1 cellular context compared by ENCODE assay signal in genomic region chr21:34994646-34995631, GRCh38.
TF ChIP-seq lines count a peak whose summit lies in the region.

No MANE protein-coding gene starts in this region.

TF ChIP-seq in K562, 482 proteins besides CTCF, POLR2A, EP300 and RAD21 (continued from another document and continues in another):
- TF ChIP-seq, protein P1, sequence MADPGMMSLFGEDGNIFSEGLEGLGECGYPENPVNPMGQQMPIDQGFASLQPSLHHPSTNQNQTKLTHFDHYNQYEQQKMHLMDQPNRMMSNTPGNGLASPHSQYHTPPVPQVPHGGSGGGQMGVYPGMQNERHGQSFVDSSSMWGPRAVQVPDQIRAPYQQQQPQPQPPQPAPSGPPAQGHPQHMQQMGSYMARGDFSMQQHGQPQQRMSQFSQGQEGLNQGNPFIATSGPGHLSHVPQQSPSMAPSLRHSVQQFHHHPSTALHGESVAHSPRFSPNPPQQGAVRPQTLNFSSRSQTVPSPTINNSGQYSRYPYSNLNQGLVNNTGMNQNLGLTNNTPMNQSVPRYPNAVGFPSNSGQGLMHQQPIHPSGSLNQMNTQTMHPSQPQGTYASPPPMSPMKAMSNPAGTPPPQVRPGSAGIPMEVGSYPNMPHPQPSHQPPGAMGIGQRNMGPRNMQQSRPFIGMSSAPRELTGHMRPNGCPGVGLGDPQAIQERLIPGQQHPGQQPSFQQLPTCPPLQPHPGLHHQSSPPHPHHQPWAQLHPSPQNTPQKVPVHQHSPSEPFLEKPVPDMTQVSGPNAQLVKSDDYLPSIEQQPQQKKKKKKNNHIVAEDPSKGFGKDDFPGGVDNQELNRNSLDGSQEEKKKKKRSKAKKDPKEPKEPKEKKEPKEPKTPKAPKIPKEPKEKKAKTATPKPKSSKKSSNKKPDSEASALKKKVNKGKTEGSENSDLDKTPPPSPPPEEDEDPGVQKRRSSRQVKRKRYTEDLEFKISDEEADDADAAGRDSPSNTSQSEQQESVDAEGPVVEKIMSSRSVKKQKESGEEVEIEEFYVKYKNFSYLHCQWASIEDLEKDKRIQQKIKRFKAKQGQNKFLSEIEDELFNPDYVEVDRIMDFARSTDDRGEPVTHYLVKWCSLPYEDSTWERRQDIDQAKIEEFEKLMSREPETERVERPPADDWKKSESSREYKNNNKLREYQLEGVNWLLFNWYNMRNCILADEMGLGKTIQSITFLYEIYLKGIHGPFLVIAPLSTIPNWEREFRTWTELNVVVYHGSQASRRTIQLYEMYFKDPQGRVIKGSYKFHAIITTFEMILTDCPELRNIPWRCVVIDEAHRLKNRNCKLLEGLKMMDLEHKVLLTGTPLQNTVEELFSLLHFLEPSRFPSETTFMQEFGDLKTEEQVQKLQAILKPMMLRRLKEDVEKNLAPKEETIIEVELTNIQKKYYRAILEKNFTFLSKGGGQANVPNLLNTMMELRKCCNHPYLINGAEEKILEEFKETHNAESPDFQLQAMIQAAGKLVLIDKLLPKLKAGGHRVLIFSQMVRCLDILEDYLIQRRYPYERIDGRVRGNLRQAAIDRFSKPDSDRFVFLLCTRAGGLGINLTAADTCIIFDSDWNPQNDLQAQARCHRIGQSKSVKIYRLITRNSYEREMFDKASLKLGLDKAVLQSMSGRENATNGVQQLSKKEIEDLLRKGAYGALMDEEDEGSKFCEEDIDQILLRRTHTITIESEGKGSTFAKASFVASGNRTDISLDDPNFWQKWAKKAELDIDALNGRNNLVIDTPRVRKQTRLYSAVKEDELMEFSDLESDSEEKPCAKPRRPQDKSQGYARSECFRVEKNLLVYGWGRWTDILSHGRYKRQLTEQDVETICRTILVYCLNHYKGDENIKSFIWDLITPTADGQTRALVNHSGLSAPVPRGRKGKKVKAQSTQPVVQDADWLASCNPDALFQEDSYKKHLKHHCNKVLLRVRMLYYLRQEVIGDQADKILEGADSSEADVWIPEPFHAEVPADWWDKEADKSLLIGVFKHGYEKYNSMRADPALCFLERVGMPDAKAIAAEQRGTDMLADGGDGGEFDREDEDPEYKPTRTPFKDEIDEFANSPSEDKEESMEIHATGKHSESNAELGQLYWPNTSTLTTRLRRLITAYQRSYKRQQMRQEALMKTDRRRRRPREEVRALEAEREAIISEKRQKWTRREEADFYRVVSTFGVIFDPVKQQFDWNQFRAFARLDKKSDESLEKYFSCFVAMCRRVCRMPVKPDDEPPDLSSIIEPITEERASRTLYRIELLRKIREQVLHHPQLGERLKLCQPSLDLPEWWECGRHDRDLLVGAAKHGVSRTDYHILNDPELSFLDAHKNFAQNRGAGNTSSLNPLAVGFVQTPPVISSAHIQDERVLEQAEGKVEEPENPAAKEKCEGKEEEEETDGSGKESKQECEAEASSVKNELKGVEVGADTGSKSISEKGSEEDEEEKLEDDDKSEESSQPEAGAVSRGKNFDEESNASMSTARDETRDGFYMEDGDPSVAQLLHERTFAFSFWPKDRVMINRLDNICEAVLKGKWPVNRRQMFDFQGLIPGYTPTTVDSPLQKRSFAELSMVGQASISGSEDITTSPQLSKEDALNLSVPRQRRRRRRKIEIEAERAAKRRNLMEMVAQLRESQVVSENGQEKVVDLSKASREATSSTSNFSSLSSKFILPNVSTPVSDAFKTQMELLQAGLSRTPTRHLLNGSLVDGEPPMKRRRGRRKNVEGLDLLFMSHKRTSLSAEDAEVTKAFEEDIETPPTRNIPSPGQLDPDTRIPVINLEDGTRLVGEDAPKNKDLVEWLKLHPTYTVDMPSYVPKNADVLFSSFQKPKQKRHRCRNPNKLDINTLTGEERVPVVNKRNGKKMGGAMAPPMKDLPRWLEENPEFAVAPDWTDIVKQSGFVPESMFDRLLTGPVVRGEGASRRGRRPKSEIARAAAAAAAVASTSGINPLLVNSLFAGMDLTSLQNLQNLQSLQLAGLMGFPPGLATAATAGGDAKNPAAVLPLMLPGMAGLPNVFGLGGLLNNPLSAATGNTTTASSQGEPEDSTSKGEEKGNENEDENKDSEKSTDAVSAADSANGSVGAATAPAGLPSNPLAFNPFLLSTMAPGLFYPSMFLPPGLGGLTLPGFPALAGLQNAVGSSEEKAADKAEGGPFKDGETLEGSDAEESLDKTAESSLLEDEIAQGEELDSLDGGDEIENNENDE (IDR thresholded peaks at IDR 0.05; ENCODE audit: low read depth, low read length): no peak
- TF ChIP-seq KAT8 (IDR thresholded peaks at IDR 0.05; ENCODE audit: low read depth) (no peak), PHF8 (IDR thresholded peaks at IDR 0.05; ENCODE audit: borderline replicate concordance, low read length) (no peak), POLR2B (IDR thresholded peaks at IDR 0.05; ENCODE audit: low read depth, partially characterized antibody) (no peak), ZNF133 (CRISPR knock-in tag; IDR thresholded peaks at IDR 0.05) (no peak), ZNF695 (CRISPR knock-in tag; IDR thresholded peaks at IDR 0.05) (no peak), ZNF79 (CRISPR knock-in tag; IDR thresholded peaks at IDR 0.05; ENCODE audit: low read depth) (no peak), IRF9 (tag; IDR thresholded peaks at IDR 0.05) (no peak), SNIP1 (IDR thresholded peaks at IDR 0.05; ENCODE audit: low read depth) (no peak), FOXA3 (CRISPR knock-in tag; conservative IDR thresholded peaks at IDR 0.05 in 1 of 2, IDR thresholded peaks at IDR 0.05 in 1 of 2) (no peak), DMBX1 (CRISPR knock-in tag; IDR thresholded peaks at IDR 0.05; ENCODE audit: borderline replicate concordance) (peak; percentile 78), ZFX (CRISPR knock-in tag; IDR thresholded peaks at IDR 0.05) (no peak), MYNN (IDR thresholded peaks at IDR 0.05) (no peak), MYNN (CRISPR knock-in tag; IDR thresholded peaks at IDR 0.05) (no peak), ZNF444 (CRISPR knock-in tag; IDR thresholded peaks at IDR 0.05) (no peak), ZNF445 (CRISPR knock-in tag; IDR thresholded peaks at IDR 0.05; ENCODE audit: low read depth) (no peak), ZNF592 (IDR thresholded peaks at IDR 0.05) (peak; percentile 59), ZNF668 (CRISPR knock-in tag; IDR thresholded peaks at IDR 0.05) (no peak), HNRNPL (IDR thresholded peaks at IDR 0.05; ENCODE audit: low read depth, low read length) (no peak), RB1 (IDR thresholded peaks at IDR 0.05; ENCODE audit: low read depth) (no peak), SMARCA4 (IDR thresholded peaks at IDR 0.05) (no peak), ZNF217 (CRISPR knock-in tag; IDR thresholded peaks at IDR 0.05) (no peak), RHOXF2B (CRISPR knock-in tag; conservative IDR thresholded peaks at IDR 0.05) (no peak), ZNF740 (CRISPR knock-in tag; IDR thresholded peaks at IDR 0.05) (0 out of 2 replicates have a peak, but pooled peaks have one; percentile 30), ZNF740 (tag; IDR thresholded peaks at IDR 0.05) (no peak), RBM14 (IDR thresholded peaks at IDR 0.05; ENCODE audit: borderline replicate concordance, insufficient read depth, low read depth, low read length) (no peak), KLF10 (CRISPR knock-in tag; IDR thresholded peaks at IDR 0.05) (no peak), SREBF2 (CRISPR knock-in tag; IDR thresholded peaks at IDR 0.05) (no peak), MCM2 (IDR thresholded peaks at IDR 0.05; ENCODE audit: low read depth) (no peak), ELF4 (CRISPR knock-in tag; IDR thresholded peaks at IDR 0.05) (0 out of 2 replicates have a peak, but pooled peaks have one; percentile 8)
- TF ChIP-seq, protein P2, sequence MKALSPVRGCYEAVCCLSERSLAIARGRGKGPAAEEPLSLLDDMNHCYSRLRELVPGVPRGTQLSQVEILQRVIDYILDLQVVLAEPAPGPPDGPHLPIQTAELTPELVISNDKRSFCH (CRISPR knock-in tag; IDR thresholded peaks at IDR 0.05): no peak
- TF ChIP-seq, protein P2 (tag; IDR thresholded peaks at IDR 0.05): 0 out of 2 replicates have a peak, but pooled peaks have one; percentile 25
- TF ChIP-seq, protein P3, sequence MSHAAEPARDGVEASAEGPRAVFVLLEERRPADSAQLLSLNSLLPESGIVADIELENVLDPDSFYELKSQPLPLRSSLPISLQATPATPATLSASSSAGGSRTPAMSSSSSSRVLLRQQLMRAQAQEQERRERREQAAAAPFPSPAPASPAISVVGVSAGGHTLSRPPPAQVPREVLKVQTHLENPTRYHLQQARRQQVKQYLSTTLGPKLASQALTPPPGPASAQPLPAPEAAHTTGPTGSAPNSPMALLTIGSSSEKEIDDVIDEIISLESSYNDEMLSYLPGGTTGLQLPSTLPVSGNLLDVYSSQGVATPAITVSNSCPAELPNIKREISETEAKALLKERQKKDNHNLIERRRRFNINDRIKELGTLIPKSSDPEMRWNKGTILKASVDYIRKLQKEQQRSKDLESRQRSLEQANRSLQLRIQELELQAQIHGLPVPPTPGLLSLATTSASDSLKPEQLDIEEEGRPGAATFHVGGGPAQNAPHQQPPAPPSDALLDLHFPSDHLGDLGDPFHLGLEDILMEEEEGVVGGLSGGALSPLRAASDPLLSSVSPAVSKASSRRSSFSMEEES (CRISPR knock-in tag; IDR thresholded peaks at IDR 0.05): no peak
- TF ChIP-seq, protein P4, sequence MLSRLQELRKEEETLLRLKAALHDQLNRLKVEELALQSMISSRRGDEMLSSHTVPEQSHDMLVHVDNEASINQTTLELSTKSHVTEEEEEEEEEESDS (CRISPR knock-in tag; IDR thresholded peaks at IDR 0.05): no peak
- TF ChIP-seq, protein P5, sequence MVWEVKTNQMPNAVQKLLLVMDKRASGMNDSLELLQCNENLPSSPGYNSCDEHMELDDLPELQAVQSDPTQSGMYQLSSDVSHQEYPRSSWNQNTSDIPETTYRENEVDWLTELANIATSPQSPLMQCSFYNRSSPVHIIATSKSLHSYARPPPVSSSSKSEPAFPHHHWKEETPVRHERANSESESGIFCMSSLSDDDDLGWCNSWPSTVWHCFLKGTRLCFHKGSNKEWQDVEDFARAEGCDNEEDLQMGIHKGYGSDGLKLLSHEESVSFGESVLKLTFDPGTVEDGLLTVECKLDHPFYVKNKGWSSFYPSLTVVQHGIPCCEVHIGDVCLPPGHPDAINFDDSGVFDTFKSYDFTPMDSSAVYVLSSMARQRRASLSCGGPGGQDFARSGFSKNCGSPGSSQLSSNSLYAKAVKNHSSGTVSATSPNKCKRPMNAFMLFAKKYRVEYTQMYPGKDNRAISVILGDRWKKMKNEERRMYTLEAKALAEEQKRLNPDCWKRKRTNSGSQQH (CRISPR knock-in tag; IDR thresholded peaks at IDR 0.05): no peak
- TF ChIP-seq, protein P6, sequence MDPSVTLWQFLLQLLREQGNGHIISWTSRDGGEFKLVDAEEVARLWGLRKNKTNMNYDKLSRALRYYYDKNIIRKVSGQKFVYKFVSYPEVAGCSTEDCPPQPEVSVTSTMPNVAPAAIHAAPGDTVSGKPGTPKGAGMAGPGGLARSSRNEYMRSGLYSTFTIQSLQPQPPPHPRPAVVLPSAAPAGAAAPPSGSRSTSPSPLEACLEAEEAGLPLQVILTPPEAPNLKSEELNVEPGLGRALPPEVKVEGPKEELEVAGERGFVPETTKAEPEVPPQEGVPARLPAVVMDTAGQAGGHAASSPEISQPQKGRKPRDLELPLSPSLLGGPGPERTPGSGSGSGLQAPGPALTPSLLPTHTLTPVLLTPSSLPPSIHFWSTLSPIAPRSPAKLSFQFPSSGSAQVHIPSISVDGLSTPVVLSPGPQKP (CRISPR knock-in tag; IDR thresholded peaks at IDR 0.05): no peak
- TF ChIP-seq, protein P7, sequence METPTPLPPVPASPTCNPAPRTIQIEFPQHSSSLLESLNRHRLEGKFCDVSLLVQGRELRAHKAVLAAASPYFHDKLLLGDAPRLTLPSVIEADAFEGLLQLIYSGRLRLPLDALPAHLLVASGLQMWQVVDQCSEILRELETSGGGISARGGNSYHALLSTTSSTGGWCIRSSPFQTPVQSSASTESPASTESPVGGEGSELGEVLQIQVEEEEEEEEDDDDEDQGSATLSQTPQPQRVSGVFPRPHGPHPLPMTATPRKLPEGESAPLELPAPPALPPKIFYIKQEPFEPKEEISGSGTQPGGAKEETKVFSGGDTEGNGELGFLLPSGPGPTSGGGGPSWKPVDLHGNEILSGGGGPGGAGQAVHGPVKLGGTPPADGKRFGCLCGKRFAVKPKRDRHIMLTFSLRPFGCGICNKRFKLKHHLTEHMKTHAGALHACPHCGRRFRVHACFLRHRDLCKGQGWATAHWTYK (CRISPR knock-in tag; IDR thresholded peaks at IDR 0.05): 0 out of 2 replicates have a peak, but pooled peaks have one; percentile 39
